9 cellular contexts compared by ENCODE assay signal in genomic region chrX:101462892-101463291, GRCh38.
A peak's percentile ranks its signal among the peaks of the same experiment; 100 is the strongest.
DNase-seq lines count a peak whose midpoint lies in the region; ATAC-seq and TF ChIP-seq lines count a peak whose summit lies in the region.
"Had no signal": no experiment of that assay in that cellular context is flagged by ENCODE, and none has a peak within 500 bp of the region (broad histone marks: within the 10 kb centered on the region; RNA-seq: fewer than 3 reads in every experiment).

No MANE protein-coding gene starts in this region.

- TF ChIP-seq CTCF in choroid plexus epithelial cell (conservative IDR thresholded peaks at IDR 0.05; ENCODE audit: low read depth, low read length), result peak; percentile 56
- TF ChIP-seq CTCF in retinal pigment epithelial cell (conservative IDR thresholded peaks at IDR 0.05; ENCODE audit: low read depth, low read length), result peak; percentile 40

- no peak for ATAC-seq in GM18519 (IDR thresholded peaks at IDR 0.05; ENCODE audit: low FRiP score, unreplicated experiment)

- peak; percentile 6 for DNase-seq in NCI-H2171 treated with DMSO at 0.1 percent for 48 hours (lab: John Stamatoyannopoulos, UW)
- DNase-seq in NCI-H2171 (lab: John Stamatoyannopoulos, UW), result no peak
- DNase-seq in NCI-H2081 treated with DMSO at 0.1 percent for 48 hours (lab: John Stamatoyannopoulos, UW), result peak; percentile 5
- peak; percentile 62 for DNase-seq in choroid plexus epithelial cell (ENCODE audit: low read depth)
- DNase-seq in retinal pigment epithelial cell (ENCODE audit: low read depth), result no peak
- DNase-seq in NCI-H774 (lab: John Stamatoyannopoulos, UW), result no peak
- no peak for DNase-seq in NCI-H1048 (lab: John Stamatoyannopoulos, UW)

- H3K4me3 ChIP-seq in choroid plexus epithelial cell (ENCODE audit: low read depth, low read length) (no peak overlapping the region), retinal pigment epithelial cell (ENCODE audit: low read length) (no peak overlapping the region)
- H3K4me3 ChIP-seq: BLaER1 had no signal

Comparison
In these comparisons a context has a peak if more than half of its experiments do, and no peak if none do; other contexts are left out.
1. DNase-seq: peak in NCI-H2171 treated with DMSO at 0.1 percent for 48 hours (single experiment), NCI-H2081 treated with DMSO at 0.1 percent for 48 hours (single experiment) and choroid plexus epithelial cell (single experiment); none in NCI-H2171 (single experiment), retinal pigment epithelial cell (single experiment), NCI-H774 (single experiment) and NCI-H1048 (single experiment).